In genomic region chr3:9649791-9650521, GRCh38 we compare ENCODE assay signal across 8 cellular contexts. TPM values are rescaled to one million over a fixed set of nuclear protein-coding genes. Genes with fewer than 3 reads are reported as not detected.
DNase-seq lines count a peak whose midpoint lies in the region; ATAC-seq and TF ChIP-seq lines count a peak whose summit lies in the region.

No MANE protein-coding gene starts in this region.

- 16% methylated on average over 13 of the region's 13 CpGs for WGBS in right lobe of liver (ENCODE audit: insufficient coverage, low coverage, low lambda C conversion rate, missing lambda C conversion rate)
- 0 to 16% methylated on average over 4 to 13 of the region's 13 CpGs for WGBS in transverse colon (ENCODE audit: low coverage in 1 of 2), 2 donors

- no peak for TF ChIP-seq EP300 in transverse colon (IDR thresholded peaks at IDR 0.05; ENCODE audit: low read depth)

- no peaks in the 10 kb centered on the region for H3K9me3 ChIP-seq in breast epithelium
- no peaks in the 10 kb centered on the region for H3K9me3 ChIP-seq in right lobe of liver
- no peaks in the 10 kb centered on the region for H3K9me3 ChIP-seq in transverse colon

- H3K27ac ChIP-seq in breast epithelium (peak overlapping the region; percentile 74 to 87), right lobe of liver (peak overlapping the region; percentile 61 to 70 (median 62)), transverse colon (peak overlapping the region; percentile 87 to 91 (median 90))

- no peaks in the 10 kb centered on the region for H3K27me3 ChIP-seq in breast epithelium
- no peaks in the 10 kb centered on the region for H3K27me3 ChIP-seq in right lobe of liver
- no peaks in the 10 kb centered on the region for H3K27me3 ChIP-seq in transverse colon

- no peaks in the 10 kb centered on the region for H3K4me1 ChIP-seq in breast epithelium
- peaks cover 0 to 13% (median 4%) of the 10 kb centered on the region in 4 donors for H3K4me1 ChIP-seq in right lobe of liver
- H3K4me1 ChIP-seq in transverse colon, result peaks cover 6 to 19% (median 7%) of the 10 kb centered on the region in 4 donors

- TF ChIP-seq POLR2A in breast epithelium (IDR thresholded peaks at IDR 0.05) (no peak), right lobe of liver (IDR thresholded peaks at IDR 0.05) (no peak), transverse colon (IDR thresholded peaks at IDR 0.05) (no peak)

- peak; percentile 79 to 85 for DNase-seq in AML-193 (lab: John Stamatoyannopoulos, UW)
- DNase-seq in NOMO-1 (lab: John Stamatoyannopoulos, UW; ENCODE audit: unreplicated experiment in 2 of 2), result peak; percentile 85 to 91
- no peak for DNase-seq in breast epithelium (ENCODE audit: low spot score in 2 of 2)
- no peak for DNase-seq in right lobe of liver
- no peak for DNase-seq in transverse colon
- no peak for DNase-seq in NCI-H187 (lab: John Stamatoyannopoulos, UW)
- DNase-seq in stimulated activated CD4-positive, alpha-beta T cell treated with anti-CD3 and anti-CD28 coated beads, Interleukin-4, amount 100 ng/mL, for 4 hours, result no peak

- intact Hi-C loops in breast epithelium (cut with DNase I; ENCODE audit: low total_unique reads) (no loop called here), right lobe of liver (cut with DNase I) (no loop called here), transverse colon (cut with DNase I; ENCODE audit: low total_unique reads) (no loop called here)

- H3K4me3 ChIP-seq in breast epithelium (peak overlapping the region; percentile 86 to 100 (median 98)), right lobe of liver (peak overlapping the region; percentile 80 to 100 (median 100)), transverse colon (peak overlapping the region; percentile 78 to 100 (median 98))

- H3K36me3 ChIP-seq in breast epithelium (no peaks in the 10 kb centered on the region), right lobe of liver (peaks cover 0 to 34% (median 16%) of the 10 kb centered on the region in 4 donors), transverse colon (peaks cover 0 to 34% (median 16%) of the 10 kb centered on the region in 4 donors)

- ATAC-seq in GM21529 (IDR thresholded peaks at IDR 0.05; ENCODE audit: unreplicated experiment) (peak; percentile 41), right lobe of liver (peak in 3 of 4 donors; percentile 22 to 35 (median 23))

- TF ChIP-seq CTCF in breast epithelium (IDR thresholded peaks at IDR 0.05) (no peak), right lobe of liver (IDR thresholded peaks at IDR 0.05) (no peak), transverse colon (IDR thresholded peaks at IDR 0.05) (no peak)

- in situ Hi-C loops in transverse colon (cut with MboI; ENCODE audit: low pct_ligation_motif_present in 1 of 4, low pct_unique_long_range_greater_than_20kb in 1 of 4, low sequenced_read_pairs in 3 of 4), result loop anchor here in 1 of 4 donors (25.0 kb wide), 1 partner anchor 288 kb away; the partner anchor contains the start of gene THUMPD3

RNA-seq across cellular contexts. Expression of gene MTMR14, which starts 0.7 kb away (rescaled TPM):
- total RNA-seq in breast epithelium (10 to 100 TPM; 31.8 to 42.9 (median 37.5) TPM), right lobe of liver (10 to 100 TPM; 15.8 to 20.0 (median 18.8) TPM), transverse colon (10 to 100 TPM; 34.5 to 43.4 (median 40.4) TPM)

RNA-seq across cellular contexts. Expression of gene CPNE9, which starts 53.7 kb away (rescaled TPM):
- total RNA-seq in breast epithelium (not detected), right lobe of liver (not detected), transverse colon (not detected)

Comparison
In these comparisons a context has a peak if more than half of its experiments do, and no peak if none do; other contexts are left out.
1. DNase-seq: peak in AML-193 (2 of 2) and NOMO-1 (2 of 2); none in breast epithelium (0 of 2), right lobe of liver (0 of 3), transverse colon (single experiment), NCI-H187 (0 of 2) and stimulated activated CD4-positive, alpha-beta T cell treated with anti-CD3 and anti-CD28 coated beads, Interleukin-4, amount 100 ng/mL, for 4 hours (0 of 2).
2. Peak in every context shown above with its lines, with median percentiles within 50 percentile points of each other: H3K27ac ChIP-seq and H3K4me3 ChIP-seq.